Comparison of ENCODE assay signal across 8 cellular contexts in the genomic region with DNA sequence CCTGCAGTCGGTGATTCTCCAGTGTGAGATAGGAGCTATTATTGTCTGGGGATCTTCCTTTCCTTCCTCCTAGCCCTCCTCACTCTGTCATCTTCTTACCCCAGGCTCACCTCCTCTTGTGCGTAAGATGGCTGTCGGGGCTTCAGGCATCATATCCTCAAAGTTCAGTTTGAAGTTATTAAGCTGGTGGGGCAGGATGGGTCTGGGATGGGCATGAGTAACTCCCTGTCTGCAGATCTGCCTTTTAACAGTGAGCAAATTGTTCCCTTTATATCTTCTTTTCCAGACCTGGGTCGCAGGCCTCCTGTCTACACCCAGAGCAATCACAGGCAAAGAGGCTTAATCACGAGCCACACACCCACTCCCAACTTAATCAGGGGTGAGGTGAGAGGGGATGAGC. TPM values are rescaled to one million over a fixed set of nuclear protein-coding genes. Genes with fewer than 3 reads are reported as not detected.
DNase-seq lines count a peak whose midpoint lies in the region; ATAC-seq and TF ChIP-seq lines count a peak whose summit lies in the region.

No MANE protein-coding gene starts in this region.

- POLR2A ChIA-PET in PC-9 (lab: Charles Lee; ENCODE audit: unreplicated experiment) = no interaction called here

- no peak for ATAC-seq in GM21390 (IDR thresholded peaks at IDR 0.05; ENCODE audit: unreplicated experiment)

- DNase-seq in ELR (ENCODE audit: low read depth) (peak; percentile 11), PC-9 (no peak), A172 (ENCODE audit: low spot score) (no peak), mesenteric fat pad (ENCODE audit: low spot score) (no peak), NCI-H1436 treated with DMSO at 0.1 percent for 48 hours (lab: John Stamatoyannopoulos, UW) (no peak)

- H3K9me3 ChIP-seq in PC-9 (ENCODE audit: insufficient read depth, low read depth) (peaks cover 19% of the 10 kb centered on the region), duodenal mucosa (ENCODE audit: control insufficient read depth in 1 of 2, low read length in 2 of 2) (no peaks in the 10 kb centered on the region), neuron (ENCODE audit: low read length) (no peaks in the 10 kb centered on the region)

- H3K27me3 ChIP-seq in PC-9 (ENCODE audit: insufficient read depth, low read depth) (no peaks in the 10 kb centered on the region), duodenal mucosa (ENCODE audit: control insufficient read depth in 1 of 2, insufficient read depth in 2 of 2, low read length in 2 of 2) (no peaks in the 10 kb centered on the region), neuron (ENCODE audit: insufficient read depth, low read length) (no peaks in the 10 kb centered on the region)

- CTCF ChIA-PET in PC-9 (lab: Charles Lee) = interaction anchor here (2.3 kb wide), 1 partner anchor 752 kb away, joined by 10 read pairs; no protein-coding TSS in a partner anchor

- TF ChIP-seq CTCF in PC-9 (conservative IDR thresholded peaks at IDR 0.05) = no peak

- H3K36me3 ChIP-seq in PC-9 (ENCODE audit: low read depth) = no peaks in the 10 kb centered on the region
- H3K36me3 ChIP-seq in duodenal mucosa (ENCODE audit: control insufficient read depth in 1 of 2, insufficient read depth in 2 of 2, low read length in 2 of 2) = no peaks in the 10 kb centered on the region
- H3K36me3 ChIP-seq in neuron (ENCODE audit: insufficient read depth, low read length) = no peaks in the 10 kb centered on the region

- BruUV-seq in PC-9 (replicated peaks; lab: Mats Ljungman, UMichigan) = TSS peak; percentile 75

- H3K9me2 ChIP-seq in PC-9 (ENCODE audit: insufficient read depth) = peaks cover 4% of the 10 kb centered on the region; the same call in 1 of the 2 replicates

- peaks cover 45% of the 10 kb centered on the region for H3K79me2 ChIP-seq in PC-9 (ENCODE audit: low read depth)

- peak overlapping the region; percentile 97 for H3K4me2 ChIP-seq in PC-9

- intact Hi-C loops in PC-9 (cut with micrococcal nuclease; ENCODE audit: unreplicated experiment) = loop anchor here (10.0 kb wide), 1 partner anchor 1147 kb away; a partner anchor contains a TSS

- H2AFZ ChIP-seq in PC-9 = peak overlapping the region; percentile 83
- H2AFZ ChIP-seq in neuron (ENCODE audit: low read depth, low read length) = peak overlapping the region; percentile 49

- H3K4me3 ChIP-seq in PC-9 = peak overlapping the region; percentile 67
- H3K4me3 ChIP-seq in duodenal mucosa (ENCODE audit: low read depth in 1 of 2, low read length in 2 of 2) = peak overlapping the region; percentile 67 to 72
- H3K4me3 ChIP-seq in neuron (ENCODE audit: low read length) = peak overlapping the region; percentile 62

- H3F3A ChIP-seq in PC-9 (ENCODE audit: insufficient read depth, low read depth) = peaks cover 56% of the 10 kb centered on the region

- H3K9ac ChIP-seq in duodenal mucosa (ENCODE audit: low read depth in 1 of 2, low read length in 2 of 2) = peak overlapping the region in 1 of 2 donors; percentile 63

- H3K4me1 ChIP-seq in PC-9 (replicated peaks; ENCODE audit: insufficient read depth) (peaks cover 67% of the 10 kb centered on the region), duodenal mucosa (ENCODE audit: control insufficient read depth in 1 of 2, insufficient read depth in 2 of 2, low read length in 2 of 2) (peaks cover 3 to 21% of the 10 kb centered on the region in 2 donors), neuron (ENCODE audit: insufficient read depth, low read length) (peaks cover 8% of the 10 kb centered on the region)

- peaks cover 10% of the 10 kb centered on the region for H4K20me1 ChIP-seq in PC-9 (ENCODE audit: insufficient read depth)

- H3K27ac ChIP-seq in PC-9 (peak overlapping the region; percentile 64), duodenal mucosa (ENCODE audit: low read depth, low read length) (no peak overlapping the region)

RNA-seq across cellular contexts. Expression of a gene that starts 0.9 kb away (rescaled TPM):
- total RNA-seq in PC-9 (2021) (26.2 and 41.3 TPM in 2 replicates), mesenteric fat pad (18.6 TPM)
- 25.6 and 34.3 TPM in 2 replicates for total RNA-seq in A172 (2014; rRNA removed; shearing (Covaris generic))
